8 cellular contexts compared by ENCODE assay signal in genomic region chr15:52040167-52040900, GRCh38. TPM values are rescaled to one million over a fixed set of nuclear protein-coding genes. Genes with fewer than 3 reads are reported as not detected.
A peak's percentile ranks its signal among the peaks of the same experiment; 100 is the strongest.
DNase-seq lines count a peak whose midpoint lies in the region; ATAC-seq and TF ChIP-seq lines count a peak whose summit lies in the region.
"Had no signal": no experiment of that assay in that cellular context is flagged by ENCODE, and none has a peak within 500 bp of the region (broad histone marks: within the 10 kb centered on the region; RNA-seq: fewer than 3 reads in every experiment).

No MANE protein-coding gene starts in this region.

- H4K20me1 ChIP-seq in IMR-90 (ENCODE audit: insufficient read depth, low read length), result peaks cover 85% of the 10 kb centered on the region

- peak overlapping the region; percentile 17; the same call in 1 of the 2 replicates for H3K9ac ChIP-seq in IMR-90 (ENCODE audit: low read depth, low read length)
- no peak overlapping the region for H3K9ac ChIP-seq in SK-N-MC (ENCODE audit: insufficient read length)
- no peak overlapping the region for H3K9ac ChIP-seq in neuronal stem cell (ENCODE audit: low read depth, low read length, poor library complexity)

- no peak overlapping the region for H3K56ac ChIP-seq in IMR-90 (ENCODE audit: extremely low read depth, insufficient read depth, low read length)

- peak overlapping the region; percentile 36; the same call in 1 of the 2 replicates for H3K27ac ChIP-seq in IMR-90 (ENCODE audit: insufficient read depth, low read length)
- H3K27ac ChIP-seq in SK-N-MC, result peak overlapping the region; percentile 66
- H3K27ac ChIP-seq in neuronal stem cell (replicated peaks; ENCODE audit: low read length), result no peak overlapping the region

- H2BK5ac ChIP-seq in IMR-90 (ENCODE audit: low read depth, low read length, poor library complexity, severe bottlenecking), result peak overlapping the region; percentile 2
- H2BK5ac ChIP-seq in neuronal stem cell (ENCODE audit: low read length), result no peak overlapping the region

- in situ Hi-C loops in IMR-90 (cut with MboI; ENCODE audit: low sequenced_read_pairs), result no loop called here

- no peak overlapping the region for H4K5ac ChIP-seq in IMR-90 (ENCODE audit: low read depth, low read length)

- TF ChIP-seq CTCF in IMR-90 (conservative IDR thresholded peaks at IDR 0.05; ENCODE audit: low read depth, low read length) (no peak), GM20000 (IDR thresholded peaks at IDR 0.05; ENCODE audit: extremely low read depth, missing control alignments) (no peak)

- TF ChIP-seq RAD21 in IMR-90 (IDR thresholded peaks at IDR 0.05; ENCODE audit: low read length), result no peak

- H4K8ac ChIP-seq in IMR-90 (ENCODE audit: low read depth in 2 of 2, low read length in 2 of 2) (no peak overlapping the region), neuronal stem cell (ENCODE audit: low read depth, low read length) (no peak overlapping the region)

- H3K23ac ChIP-seq in IMR-90 (ENCODE audit: low read depth, low read length) (peak overlapping the region; percentile 39; the same call in 1 of the 2 replicates), neuronal stem cell (ENCODE audit: low read depth, low read length, poor library complexity) (no peak overlapping the region)

- no peak overlapping the region for H2BK15ac ChIP-seq in IMR-90 (ENCODE audit: low read depth, low read length)
- H2BK15ac ChIP-seq in neuronal stem cell (ENCODE audit: low read length), result no peak overlapping the region

- no peak for TF ChIP-seq POLR2A in IMR-90 (IDR thresholded peaks at IDR 0.05; ENCODE audit: low read depth, low read length)

- peak; percentile 72 for ATAC-seq in IMR-90 (ENCODE audit: low read depth)
- ATAC-seq in sciatic nerve, result peak; percentile 65
- ATAC-seq: HCT116 had no signal

- H3K4me2 ChIP-seq in IMR-90 (ENCODE audit: low read depth, low read length) (peak overlapping the region; percentile 48), neuronal stem cell (ENCODE audit: insufficient read depth, low read length, poor library complexity, severe bottlenecking) (no peak overlapping the region)

- H2BK12ac ChIP-seq in neuronal stem cell (ENCODE audit: low read length), result no peak overlapping the region

- peaks cover 19% of the 10 kb centered on the region for H3K4me1 ChIP-seq in IMR-90 (ENCODE audit: control insufficient read depth, insufficient read depth, low read length)
- H3K4me1 ChIP-seq in neuronal stem cell (ENCODE audit: control insufficient read depth in 2 of 2, insufficient read depth in 1 of 2, low read depth in 1 of 2, low read length in 2 of 2), result peaks cover 10 to 11% of the 10 kb centered on the region in 2 donors

- no peak overlapping the region for H2BK20ac ChIP-seq in IMR-90 (ENCODE audit: low read depth, low read length)

- H2BK120ac ChIP-seq in IMR-90 (ENCODE audit: low read depth, low read length) (no peak overlapping the region), neuronal stem cell (ENCODE audit: low read depth, low read length) (no peak overlapping the region)

- H2AK5ac ChIP-seq in IMR-90 (ENCODE audit: low read depth, low read length), result no peak overlapping the region
- no peak overlapping the region for H2AK5ac ChIP-seq in neuronal stem cell (ENCODE audit: low read depth, low read length)

- intact Hi-C loops in IMR-90 (cut with micrococcal nuclease) (no loop called here), sciatic nerve (cut with DNase I) (no loop called here)

- H3K9me3 ChIP-seq in IMR-90 (ENCODE audit: control insufficient read depth, insufficient read depth, low read length) (no peaks in the 10 kb centered on the region), SK-N-MC (ENCODE audit: low read depth, low read length) (no peaks in the 10 kb centered on the region), neuronal stem cell (replicated peaks in 1 of 2; ENCODE audit: control insufficient read depth in 2 of 2, insufficient read depth in 1 of 2, low read depth in 1 of 2, low read length in 2 of 2) (no peaks in the 10 kb centered on the region)

- H3K14ac ChIP-seq in IMR-90 (replicated peaks; ENCODE audit: low read depth, low read length) (peak overlapping the region; percentile 66), neuronal stem cell (ENCODE audit: low read length) (no peak overlapping the region)

- H2AK9ac ChIP-seq in IMR-90 (replicated peaks; ENCODE audit: low read depth, low read length, poor library complexity), result no peak overlapping the region

- no TSS peak for BruUV-seq in IMR-90 (replicated peaks; lab: Mats Ljungman, UMichigan)

- peak; percentile 54 for DNase-seq in IMR-90
- DNase-seq in SK-N-MC (ENCODE audit: low read depth, low spot score), result no peak
- peak; percentile 29 for DNase-seq in glomerular visceral epithelial cell (ENCODE audit: extremely low spot score)
- no peak for DNase-seq in sciatic nerve (ENCODE audit: low spot score)
- DNase-seq in neuronal stem cell (ENCODE audit: low spot score), result no peak
- no peak for DNase-seq in GM20000 (ENCODE audit: low spot score)
- no peak for DNase-seq in NCI-H748 (lab: John Stamatoyannopoulos, UW; ENCODE audit: unreplicated experiment)

- H3K36me3 ChIP-seq in IMR-90 (ENCODE audit: control insufficient read depth, insufficient read depth, low read length), result no peaks in the 10 kb centered on the region
- H3K36me3 ChIP-seq in SK-N-MC (ENCODE audit: insufficient read depth, low read length), result peaks cover 39% of the 10 kb centered on the region
- H3K36me3 ChIP-seq in neuronal stem cell (replicated peaks in 1 of 2; ENCODE audit: control insufficient read depth in 2 of 2, insufficient read depth in 2 of 2, low read length in 2 of 2), result peaks cover 0 to 14% of the 10 kb centered on the region in 2 donors

- H2AFZ ChIP-seq in IMR-90 (replicated peaks; ENCODE audit: low read length, poor library complexity), result no peak overlapping the region
- no peak overlapping the region for H2AFZ ChIP-seq in neuronal stem cell (ENCODE audit: low read length)

- H3K27me3 ChIP-seq in IMR-90 (ENCODE audit: control insufficient read depth, insufficient read depth, low read length), result no peaks in the 10 kb centered on the region
- H3K27me3 ChIP-seq in neuronal stem cell (ENCODE audit: control insufficient read depth in 3 of 3, insufficient read depth in 3 of 3, low read depth in 1 of 3, low read length in 3 of 3), result no peaks in the 10 kb centered on the region

- POLR2A ChIA-PET in IMR-90 (lab: Charles Lee; ENCODE audit: unreplicated experiment), result interaction anchor here (0.6 kb wide), 1 partner anchor 77 kb away, joined by 3 read pairs; no protein-coding TSS in a partner anchor

- dilution Hi-C loops in IMR-90 (cut with HindIII; ENCODE audit: low sequenced_read_pairs, unreplicated experiment), result no loop called here

- H3K18ac ChIP-seq in IMR-90 (ENCODE audit: low read depth, low read length) (no peak overlapping the region; the same call in 1 of the 2 replicates), neuronal stem cell (ENCODE audit: low read length) (no peak overlapping the region)

- H3K4me3 ChIP-seq in IMR-90 (ENCODE audit: insufficient read depth, low read depth, low read length) (no peak overlapping the region), SK-N-MC (no peak overlapping the region), neuronal stem cell (ENCODE audit: low read length in 2 of 2) (no peak overlapping the region)

- H3K4ac ChIP-seq in IMR-90 (ENCODE audit: low read depth, low read length) (no peak overlapping the region), neuronal stem cell (ENCODE audit: low read length) (no peak overlapping the region)

- CTCF ChIA-PET in IMR-90 (lab: Yijun Ruan, JAX), result no interaction called here

- no peak overlapping the region for H4K91ac ChIP-seq in IMR-90 (ENCODE audit: insufficient read depth, low read depth, low read length)
- H4K91ac ChIP-seq in neuronal stem cell (ENCODE audit: low read depth, low read length, poor library complexity), result no peak overlapping the region

- H3K79me1 ChIP-seq in IMR-90 (ENCODE audit: low read depth in 1 of 2, low read length in 2 of 2), result peaks cover 7 to 76% of the 10 kb centered on the region in 2 experiments; a peak in 3 of 4 replicates
- H3K79me1 ChIP-seq in neuronal stem cell (ENCODE audit: low read depth, low read length), result peaks cover 6% of the 10 kb centered on the region

- no CpG with 5 or more reads among the region's 1 CpG for WGBS in IMR-90 (ENCODE audit: extremely low coverage in 2 of 2, insufficient read length in 1 of 2), 2 experiments
- WGBS in neuronal stem cell (ENCODE audit: extremely low coverage in 2 of 2, insufficient read length in 2 of 2, insufficient replicate concordance in 1 of 2), 2 donors, result no CpG with 5 or more reads among the region's 1 CpG

- H3K9me1 ChIP-seq in IMR-90 (ENCODE audit: insufficient read depth, low read length), result peaks cover 20% of the 10 kb centered on the region

TF ChIP-seq in IMR-90, 13 proteins besides CTCF, POLR2A, EP300 and RAD21:
- TF ChIP-seq MAFK (IDR thresholded peaks at IDR 0.05; ENCODE audit: low read depth, low read length) (peak; percentile 67; the same call in 1 of the 2 replicates), MXI1 (IDR thresholded peaks at IDR 0.05; ENCODE audit: borderline replicate concordance, low read depth, low read length) (no peak)

RNA-seq across cellular contexts. Expression of gene MAPK6, which starts 21.3 kb away (rescaled TPM):
- 60.6 and 84.2 TPM in 2 replicates for total RNA-seq in IMR-90 (2012; rRNA removed)
- polyA plus RNA-seq in IMR-90 (2012; rRNA removed), result 17.9 and 22.6 TPM in 2 replicates
- polyA plus RNA-seq in IMR-90 (2012; cell fraction: cytosol; rRNA removed), result 5.0 and 5.8 TPM in 2 replicates
- 2.0 and 13.3 TPM in 2 replicates for polyA plus RNA-seq in IMR-90 (2012; cell fraction: nucleus; rRNA removed; ENCODE audit: low replicate concordance)
- 26.3 TPM for total RNA-seq in sciatic nerve
- polyA plus RNA-seq in neuronal stem cell (2013, experiment 1 of 2), result 55.3 TPM
- polyA plus RNA-seq in neuronal stem cell (2013, experiment 2 of 2), result 55.3 TPM

Comparison
In these comparisons a context has a peak if more than half of its experiments do, and no peak if none do; other contexts are left out.
1. DNase-seq: peak in IMR-90 (single experiment) and glomerular visceral epithelial cell (single experiment); none in SK-N-MC (single experiment), sciatic nerve (single experiment), neuronal stem cell (single experiment), GM20000 (single experiment) and NCI-H748 (single experiment).